ENCODE assay signal across 12 cellular contexts in genomic region chr13:98489446-98490194, GRCh38.
A peak's percentile ranks its signal among the peaks of the same experiment; 100 is the strongest.
DNase-seq lines count a peak whose midpoint lies in the region; ATAC-seq, FAIRE-seq and TF ChIP-seq lines count a peak whose summit lies in the region.
"Had no signal": no experiment of that assay in that cellular context is flagged by ENCODE, and none has a peak within 500 bp of the region (broad histone marks: within the 10 kb centered on the region; RNA-seq: fewer than 3 reads in every experiment).

No MANE protein-coding gene starts in this region.

- no peak for TF ChIP-seq RAD21 in HepG2 (CRISPR knock-in tag; IDR thresholded peaks at IDR 0.05)

- BruUV-seq in HepG2 (replicated peaks; lab: Mats Ljungman, UMichigan): no TSS peak

- intact Hi-C loops in activated B cell treated with CpG ODN at 0.5 μM for 24 hours (cut with micrococcal nuclease) (loop anchor here (2.0 to 5.0 kb wide), 2 partner anchors 15 to 42 kb away; no protein-coding TSS in a partner anchor), HepG2 (cut with micrococcal nuclease; ENCODE audit: unreplicated experiment) (loop anchor here (2.0 kb wide), 1 partner anchor 17 kb away; no protein-coding TSS in a partner anchor)

- H3K4me3 ChIP-seq in HepG2 (replicated peaks in 1 of 3; ENCODE audit: insufficient read depth in 1 of 3, low read depth in 2 of 3, low read length in 3 of 3): peak overlapping the region in 1 of 3 experiments; percentile 29; a peak in 1 of 6 replicates
- no peak overlapping the region for H3K4me3 ChIP-seq in urinary bladder (ENCODE audit: low read depth, low read length)
- H3K4me3 ChIP-seq: lung, suprapubic skin had no signal

- H3K9me3 Mint-ChIP-seq in activated T-cell treated with anti-CD3 and anti-CD28 coated beads, Interleukin-2, amount 50 U/mL, for 24 hours: no peaks in the 10 kb centered on the region
- no peaks in the 10 kb centered on the region for H3K9me3 Mint-ChIP-seq in activated B cell treated with CpG ODN at 0.5 μM for 24 hours

- WGBS in HepG2 (ENCODE audit: low lambda C conversion rate): 79% methylated on average over 8 of the region's 8 CpGs
- 86% methylated on average over 8 of the region's 8 CpGs for WGBS in urinary bladder

- no peak overlapping the region for H3K4me3 Mint-ChIP-seq in activated T-cell treated with anti-CD3 and anti-CD28 coated beads, Interleukin-2, amount 50 U/mL, for 24 hours
- no peak overlapping the region for H3K4me3 Mint-ChIP-seq in activated B cell treated with CpG ODN at 0.5 μM for 24 hours

- H3K4me1 ChIP-seq in HepG2 (ENCODE audit: insufficient read depth, low read length): peaks cover 94% of the 10 kb centered on the region
- H3K4me1 ChIP-seq in urinary bladder (ENCODE audit: insufficient read depth): peaks cover under 1% of the 10 kb centered on the region

- H3K4me2 ChIP-seq in HepG2 (ENCODE audit: low read depth, low read length): peak overlapping the region; percentile 66

- DNase-seq in activated T-cell treated with anti-CD3 and anti-CD28 coated beads, Interleukin-2, amount 50 U/mL, for 24 hours: no peak
- DNase-seq in activated T-cell treated with anti-CD3 and anti-CD28 coated beads, Interleukin-2, amount 50 U/mL, for 1 hour: no peak
- DNase-seq in activated B cell treated with CpG ODN at 0.5 μM for 24 hours: no peak
- no peak for DNase-seq in HepG2 (ENCODE audit: low spot score)
- DNase-seq in activated effector memory CD4-positive, alpha-beta T cell treated with anti-CD3 and anti-CD28 coated beads, Interleukin-2, amount 50 U/mL, for 16 hours: no peak
- DNase-seq: amniotic stem cell, NCI-H1105 had no signal

- H3K4me1 Mint-ChIP-seq in activated T-cell treated with anti-CD3 and anti-CD28 coated beads, Interleukin-2, amount 50 U/mL, for 24 hours (ENCODE audit: low read depth): peaks cover 88% of the 10 kb centered on the region
- peaks cover 83% of the 10 kb centered on the region for H3K4me1 Mint-ChIP-seq in activated B cell treated with CpG ODN at 0.5 μM for 24 hours

- peaks cover 3% of the 10 kb centered on the region; the same call in 1 of the 2 replicates for H4K20me1 ChIP-seq in HepG2 (ENCODE audit: insufficient read depth, low read length)

- no peaks in the 10 kb centered on the region for H3K9me3 ChIP-seq in HepG2 (ENCODE audit: low read length)
- H3K9me3 ChIP-seq: suprapubic skin had no signal

- H3K27me3 Mint-ChIP-seq in activated T-cell treated with anti-CD3 and anti-CD28 coated beads, Interleukin-2, amount 50 U/mL, for 24 hours: no peaks in the 10 kb centered on the region
- H3K27me3 Mint-ChIP-seq in activated B cell treated with CpG ODN at 0.5 μM for 24 hours: no peaks in the 10 kb centered on the region

- POLR2A ChIA-PET in activated B cell treated with CpG ODN at 0.5 μM for 24 hours (lab: Charles Lee): interaction anchor here (1.3 to 1.5 kb wide), 2 partner anchors 14 to 88 kb away, joined by 4 to 8 read pairs; partner anchors contain the start of gene STK24
- POLR2A ChIA-PET in HepG2 (lab: Yijun Ruan, JAX): interaction anchor here (0.9 to 1.5 kb wide), 2 partner anchors 17 to 88 kb away, joined by 3 to 7 read pairs; partner anchors contain the start of gene STK24

- H3K9ac ChIP-seq in HepG2 (ENCODE audit: insufficient read depth, low read depth, low read length): peak overlapping the region; percentile 64

- CTCF ChIA-PET in activated B cell treated with CpG ODN at 0.5 μM for 24 hours (lab: Charles Lee): interaction anchor here (2.5 kb wide), 1 partner anchor 44 kb away, joined by 9 read pairs; no protein-coding TSS in a partner anchor
- CTCF ChIA-PET in HepG2 (lab: Yijun Ruan, JAX; ENCODE audit: low intra/inter-chr PET ratio, low total read pairs): no interaction called here

- in situ Hi-C loops in HepG2 (cut with HindIII; ENCODE audit: extremely low pct_ligation_motif_present, low pct_unique_long_range_greater_than_20kb): no loop called here

- H3K36me3 ChIP-seq in HepG2 (replicated peaks in 1 of 2; ENCODE audit: control insufficient read depth in 1 of 2, insufficient read depth in 2 of 2, low read length in 2 of 2) (peaks cover 2 to 4% of the 10 kb centered on the region in 2 experiments; a peak in 3 of 5 replicates), urinary bladder (ENCODE audit: insufficient read depth) (no peaks in the 10 kb centered on the region)

- peaks cover 58% of the 10 kb centered on the region for H3K36me3 Mint-ChIP-seq in activated T-cell treated with anti-CD3 and anti-CD28 coated beads, Interleukin-2, amount 50 U/mL, for 24 hours (ENCODE audit: low read depth)
- peaks cover 17% of the 10 kb centered on the region for H3K36me3 Mint-ChIP-seq in activated B cell treated with CpG ODN at 0.5 μM for 24 hours (ENCODE audit: low read depth)

- ATAC-seq in activated B cell treated with CpG ODN at 0.5 μM for 24 hours (ENCODE audit: low read depth): no peak
- ATAC-seq in HepG2: no peak
- no peak for ATAC-seq in HG02840 (IDR thresholded peaks at IDR 0.05; ENCODE audit: low FRiP score, unreplicated experiment)
- ATAC-seq in HG03520 (IDR thresholded peaks at IDR 0.05; ENCODE audit: unreplicated experiment): no peak

- peak overlapping the region; percentile 90 for H3K27ac ChIP-seq in HepG2 (ENCODE audit: extremely low read length, insufficient read depth, low read length)
- peak overlapping the region; percentile 12 for H3K27ac ChIP-seq in urinary bladder (ENCODE audit: low read depth)
- H3K27ac ChIP-seq: suprapubic skin had no signal

- H2AFZ ChIP-seq in HepG2 (ENCODE audit: low read length): no peak overlapping the region

- H3K79me2 ChIP-seq in HepG2 (ENCODE audit: insufficient read depth, low read length): peaks cover 92% of the 10 kb centered on the region

- no peak for TF ChIP-seq CTCF in activated B cell treated with CpG ODN at 0.5 μM for 24 hours (IDR thresholded peaks at IDR 0.05)
- no peak for TF ChIP-seq CTCF in HepG2 (CRISPR knock-in tag; IDR thresholded peaks at IDR 0.05)

- H3K27me3 ChIP-seq in HepG2 (ENCODE audit: control insufficient read depth in 1 of 2, insufficient read depth in 2 of 2, low read length in 2 of 2): no peaks in the 10 kb centered on the region
- H3K27me3 ChIP-seq: suprapubic skin had no signal

- no peak for TF ChIP-seq EP300 in HepG2 (IDR thresholded peaks at IDR 0.05; ENCODE audit: low read depth in 2 of 2, low read length in 2 of 2)
- no peak for TF ChIP-seq EP300 in HepG2 (CRISPR knock-in tag; IDR thresholded peaks at IDR 0.05; ENCODE audit: borderline replicate concordance)

- peak overlapping the region; percentile 23 for H3K27ac Mint-ChIP-seq in activated T-cell treated with anti-CD3 and anti-CD28 coated beads, Interleukin-2, amount 50 U/mL, for 24 hours
- H3K27ac Mint-ChIP-seq in activated B cell treated with CpG ODN at 0.5 μM for 24 hours: peak overlapping the region; percentile 60

- no peak for TF ChIP-seq POLR2A in HepG2 (IDR thresholded peaks at IDR 0.05; ENCODE audit: insufficient read depth in 1 of 2, low read depth in 2 of 2, low read length in 2 of 2)

- no peak for FAIRE-seq in HepG2 (lab: Jason Lieb, UNC)

TF ChIP-seq in HepG2, 621 proteins besides CTCF, POLR2A, EP300 and RAD21 (continues in another document):
- TF ChIP-seq, protein P1, sequence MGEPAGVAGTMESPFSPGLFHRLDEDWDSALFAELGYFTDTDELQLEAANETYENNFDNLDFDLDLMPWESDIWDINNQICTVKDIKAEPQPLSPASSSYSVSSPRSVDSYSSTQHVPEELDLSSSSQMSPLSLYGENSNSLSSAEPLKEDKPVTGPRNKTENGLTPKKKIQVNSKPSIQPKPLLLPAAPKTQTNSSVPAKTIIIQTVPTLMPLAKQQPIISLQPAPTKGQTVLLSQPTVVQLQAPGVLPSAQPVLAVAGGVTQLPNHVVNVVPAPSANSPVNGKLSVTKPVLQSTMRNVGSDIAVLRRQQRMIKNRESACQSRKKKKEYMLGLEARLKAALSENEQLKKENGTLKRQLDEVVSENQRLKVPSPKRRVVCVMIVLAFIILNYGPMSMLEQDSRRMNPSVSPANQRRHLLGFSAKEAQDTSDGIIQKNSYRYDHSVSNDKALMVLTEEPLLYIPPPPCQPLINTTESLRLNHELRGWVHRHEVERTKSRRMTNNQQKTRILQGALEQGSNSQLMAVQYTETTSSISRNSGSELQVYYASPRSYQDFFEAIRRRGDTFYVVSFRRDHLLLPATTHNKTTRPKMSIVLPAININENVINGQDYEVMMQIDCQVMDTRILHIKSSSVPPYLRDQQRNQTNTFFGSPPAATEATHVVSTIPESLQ (CRISPR knock-in tag; conservative IDR thresholded peaks at IDR 0.05): 0 out of 2 replicates have a peak, but pooled peaks have one; percentile 31
- TF ChIP-seq YEATS2 (CRISPR knock-in tag; IDR thresholded peaks at IDR 0.05; ENCODE audit: borderline replicate concordance) (no peak), ZNF574 (CRISPR knock-in tag; IDR thresholded peaks at IDR 0.05) (0 out of 2 replicates have a peak, but pooled peaks have one; percentile 11), AKAP8 (CRISPR knock-in tag; IDR thresholded peaks at IDR 0.05) (0 out of 2 replicates have a peak, but pooled peaks have one; percentile 54), WIZ (CRISPR knock-in tag; IDR thresholded peaks at IDR 0.05) (0 out of 2 replicates have a peak, but pooled peaks have one; percentile 27)
